In genomic region chr17:39866013-39866730, GRCh38 we compare ENCODE assay signal across 19 cellular contexts. TPM values are rescaled to one million over a fixed set of nuclear protein-coding genes. Genes with fewer than 3 reads are reported as not detected.
DNase-seq lines count a peak whose midpoint lies in the region; ATAC-seq and TF ChIP-seq lines count a peak whose summit lies in the region.
"Had no signal": no experiment of that assay in that cellular context is flagged by ENCODE, and none has a peak within 500 bp of the region (broad histone marks: within the 10 kb centered on the region; RNA-seq: fewer than 3 reads in every experiment).

No MANE protein-coding gene starts in this region.

- CTCF ChIA-PET in CD8-positive, alpha-beta T cell (lab: Charles Lee), result interaction anchor here (0.7 to 3.4 kb wide), 5 partner anchors 60 to 129 kb away, joined by 3 to 27 read pairs (median 5); no protein-coding TSS in a partner anchor

- peak overlapping the region; percentile 60 for H3K4me3 Mint-ChIP-seq in CD8-positive, alpha-beta T cell
- H3K4me3 Mint-ChIP-seq in effector memory CD8-positive, alpha-beta T cell, result peak overlapping the region; percentile 95 to 99
- H3K4me3 Mint-ChIP-seq: HFFc6 had no signal

- no peaks in the 10 kb centered on the region for H3K36me3 ChIP-seq in BLaER1 treated with 17β-estradiol and CSF1 and Interleukin-3, amounts not matched to agents 10 nM and 100 nM
- H3K36me3 ChIP-seq in CD8-positive, alpha-beta T cell (ENCODE audit: insufficient read depth, low read length), result no peaks in the 10 kb centered on the region
- H3K36me3 ChIP-seq in OCI-LY3 (replicated peaks; ENCODE audit: low read depth, low read length), result peaks cover 7% of the 10 kb centered on the region
- H3K36me3 ChIP-seq in hepatocyte (replicated peaks; ENCODE audit: insufficient read depth, low read depth), result no peaks in the 10 kb centered on the region
- H3K36me3 ChIP-seq in osteoblast (ENCODE audit: insufficient read depth, low read length), result no peaks in the 10 kb centered on the region
- H3K36me3 ChIP-seq: lower lobe of right lung had no signal

- peaks cover 47% of the 10 kb centered on the region for H3K4me1 Mint-ChIP-seq in CD8-positive, alpha-beta T cell (ENCODE audit: low read depth)
- peaks cover 39 to 52% of the 10 kb centered on the region in 2 donors for H3K4me1 Mint-ChIP-seq in effector memory CD8-positive, alpha-beta T cell (ENCODE audit: low read depth in 2 of 2)

- H2AFZ ChIP-seq in OCI-LY3 (ENCODE audit: low read depth, low read length), result no peak overlapping the region
- no peak overlapping the region for H2AFZ ChIP-seq in hepatocyte
- no peak overlapping the region for H2AFZ ChIP-seq in osteoblast (ENCODE audit: low read length)

- peak overlapping the region; percentile 69 to 90 (median 86) for H3K4me2 ChIP-seq in BLaER1 treated with 17β-estradiol and CSF1 and Interleukin-3, amounts not matched to agents 10 nM and 100 nM
- peak overlapping the region; percentile 84 for H3K4me2 ChIP-seq in OCI-LY3 (ENCODE audit: low read length)
- H3K4me2 ChIP-seq in hepatocyte, result no peak overlapping the region
- H3K4me2 ChIP-seq in osteoblast (ENCODE audit: insufficient read depth, low read length), result no peak overlapping the region

- peaks cover 10 to 22% (median 17%) of the 10 kb centered on the region in 11 experiments for H3K9me3 ChIP-seq in BLaER1 treated with 17β-estradiol and CSF1 and Interleukin-3, amounts not matched to agents 10 nM and 100 nM (replicated peaks in 1 of 11)
- H3K9me3 ChIP-seq in CD8-positive, alpha-beta T cell (ENCODE audit: low read length), result no peaks in the 10 kb centered on the region
- no peaks in the 10 kb centered on the region for H3K9me3 ChIP-seq in OCI-LY3 (ENCODE audit: insufficient read depth, low read length)
- H3K9me3 ChIP-seq in hepatocyte (ENCODE audit: low read depth), result no peaks in the 10 kb centered on the region
- no peaks in the 10 kb centered on the region for H3K9me3 ChIP-seq in osteoblast (ENCODE audit: low read depth, low read length)
- H3K9me3 ChIP-seq: lower lobe of right lung had no signal

- H3K9me2 ChIP-seq in hepatocyte (replicated peaks; ENCODE audit: insufficient read depth), result no peaks in the 10 kb centered on the region

- H3K4me1 ChIP-seq in BLaER1 treated with 17β-estradiol and CSF1 and Interleukin-3, amounts not matched to agents 10 nM and 100 nM, result peaks cover 29 to 34% (median 30%) of the 10 kb centered on the region in 10 experiments
- peaks cover 41% of the 10 kb centered on the region for H3K4me1 ChIP-seq in CD8-positive, alpha-beta T cell (ENCODE audit: insufficient read depth, low read length)
- H3K4me1 ChIP-seq in OCI-LY3 (ENCODE audit: low read length), result peaks cover 62% of the 10 kb centered on the region
- peaks cover 5% of the 10 kb centered on the region for H3K4me1 ChIP-seq in hepatocyte (ENCODE audit: insufficient read depth)
- H3K4me1 ChIP-seq in osteoblast (ENCODE audit: insufficient read depth, low read length), result peaks cover 2% of the 10 kb centered on the region

- peaks cover 41% of the 10 kb centered on the region for H3K79me2 ChIP-seq in OCI-LY3 (ENCODE audit: low read length)
- no peaks in the 10 kb centered on the region for H3K79me2 ChIP-seq in hepatocyte
- no peaks in the 10 kb centered on the region for H3K79me2 ChIP-seq in osteoblast (ENCODE audit: insufficient read depth, low read length)

- peak overlapping the region in 2 of 11 experiments; percentile 11 to 32; a peak in 4 of 22 replicates for H3K27ac ChIP-seq in BLaER1 treated with 17β-estradiol and CSF1 and Interleukin-3, amounts not matched to agents 10 nM and 100 nM
- H3K27ac ChIP-seq in CD8-positive, alpha-beta T cell (ENCODE audit: low read depth, low read length), result no peak overlapping the region
- H3K27ac ChIP-seq in OCI-LY3 (ENCODE audit: low read length), result peak overlapping the region; percentile 98
- no peak overlapping the region for H3K27ac ChIP-seq in hepatocyte
- H3K27ac ChIP-seq in osteoblast (ENCODE audit: low read depth, low read length), result no peak overlapping the region
- H3K27ac ChIP-seq: lower lobe of right lung had no signal

- POLR2A ChIA-PET in CD8-positive, alpha-beta T cell (lab: Charles Lee), result interaction anchor here (0.7 kb wide), 2 partner anchors 89 to 156 kb away, joined by 4 to 5 read pairs; no protein-coding TSS in a partner anchor

- DNase-seq in CD8-positive, alpha-beta T cell, result no peak
- no peak for DNase-seq in effector memory CD8-positive, alpha-beta T cell
- DNase-seq in hepatocyte (ENCODE audit: low spot score), result no peak
- no peak for DNase-seq in osteoblast (ENCODE audit: insufficient read length, low spot score, missing footprints)
- DNase-seq: activated CD4-positive, CD25-positive, alpha-beta regulatory T cell; amniotic stem cell; C1 segment of cervical spinal cord; caudate nucleus; DMS79; HFFc6; lower lobe of right lung; NCI-H1436; posterior cingulate gyrus; stimulated activated CD4-positive, alpha-beta T cell treated with anti-CD3 and anti-CD28 coated beads, Interleukin-4, amount 100 ng/mL, for 24 hours had no signal

- intact Hi-C loops in CD8-positive, alpha-beta T cell (cut with DNase I, micrococcal nuclease), result loop anchor here in 1 of 2 experiments (2.0 kb wide), 1 partner anchor 61 kb away; the partner anchor contains the start of genes LRRC3C and ORMDL3

- no peak for ATAC-seq in CD8-positive, alpha-beta T cell
- ATAC-seq in effector memory CD8-positive, alpha-beta T cell (replicated peaks), result no peak
- ATAC-seq in GM18909 (IDR thresholded peaks at IDR 0.05; ENCODE audit: poor library complexity, unreplicated experiment), result no peak

- no peak overlapping the region for H3K4me3 ChIP-seq in BLaER1 treated with 17β-estradiol and CSF1 and Interleukin-3, amounts not matched to agents 10 nM and 100 nM
- no peak overlapping the region for H3K4me3 ChIP-seq in CD8-positive, alpha-beta T cell (ENCODE audit: low read depth, low read length)
- H3K4me3 ChIP-seq in OCI-LY3 (ENCODE audit: low read length), result peak overlapping the region; percentile 66
- H3K4me3 ChIP-seq in hepatocyte, result no peak overlapping the region
- H3K4me3 ChIP-seq in osteoblast (ENCODE audit: insufficient read depth, low read length), result no peak overlapping the region
- H3K4me3 ChIP-seq: lower lobe of right lung had no signal

- H3K9ac ChIP-seq in BLaER1 treated with 17β-estradiol and CSF1 and Interleukin-3, amounts not matched to agents 10 nM and 100 nM, result no peak overlapping the region
- peak overlapping the region; percentile 83 for H3K9ac ChIP-seq in OCI-LY3 (ENCODE audit: low read length)

- no peak for TF ChIP-seq CTCF in CD8-positive, alpha-beta T cell (IDR thresholded peaks at IDR 0.05)
- TF ChIP-seq CTCF in OCI-LY3 (IDR thresholded peaks at IDR 0.05; ENCODE audit: low read depth, low read length), result no peak
- TF ChIP-seq CTCF in hepatocyte (IDR thresholded peaks at IDR 0.05; ENCODE audit: poor library complexity), result no peak
- no peak for TF ChIP-seq CTCF in osteoblast (IDR thresholded peaks at IDR 0.05; ENCODE audit: extremely low read depth, low read depth, low read length)

- H3K27me3 ChIP-seq in BLaER1 treated with 17β-estradiol and CSF1 and Interleukin-3, amounts not matched to agents 10 nM and 100 nM, result peaks cover 36 to 53% (median 45%) of the 10 kb centered on the region in 11 experiments
- H3K27me3 ChIP-seq in CD8-positive, alpha-beta T cell (ENCODE audit: insufficient read depth, low read length), result no peaks in the 10 kb centered on the region
- H3K27me3 ChIP-seq in OCI-LY3 (ENCODE audit: low read depth, low read length) (no peaks in the 10 kb centered on the region), hepatocyte (peaks cover 49% of the 10 kb centered on the region), osteoblast (ENCODE audit: insufficient read depth, low read length) (peaks cover 74% of the 10 kb centered on the region)

- H3K27ac Mint-ChIP-seq in CD8-positive, alpha-beta T cell, result peak overlapping the region; percentile 98
- H3K27ac Mint-ChIP-seq in effector memory CD8-positive, alpha-beta T cell, result peak overlapping the region; percentile 98 to 99
- H3K27ac Mint-ChIP-seq: HFFc6 had no signal

- H3K27me3 Mint-ChIP-seq in CD8-positive, alpha-beta T cell (ENCODE audit: low read depth), result no peaks in the 10 kb centered on the region
- H3K27me3 Mint-ChIP-seq in effector memory CD8-positive, alpha-beta T cell, result no peaks in the 10 kb centered on the region

- 78% methylated on average over 8 of the region's 8 CpGs for WGBS in hepatocyte (ENCODE audit: low lambda C conversion rate, missing lambda C conversion rate)

- no peaks in the 10 kb centered on the region for H3K9me3 Mint-ChIP-seq in CD8-positive, alpha-beta T cell
- no peaks in the 10 kb centered on the region for H3K9me3 Mint-ChIP-seq in effector memory CD8-positive, alpha-beta T cell

- peaks cover 13% of the 10 kb centered on the region for H3K36me3 Mint-ChIP-seq in CD8-positive, alpha-beta T cell
- H3K36me3 Mint-ChIP-seq in effector memory CD8-positive, alpha-beta T cell (ENCODE audit: insufficient read depth), result peaks cover 31% of the 10 kb centered on the region

- H4K20me1 ChIP-seq in BLaER1 treated with 17β-estradiol and CSF1 and Interleukin-3, amounts not matched to agents 10 nM and 100 nM, result peaks cover 0 to 10% (median 0%) of the 10 kb centered on the region in 11 experiments; a peak in 1 of 22 replicates
- H4K20me1 ChIP-seq in OCI-LY3 (ENCODE audit: insufficient read depth, low read length) (peaks cover 4% of the 10 kb centered on the region), hepatocyte (ENCODE audit: insufficient read depth, poor library complexity, severe bottlenecking) (no peaks in the 10 kb centered on the region), osteoblast (ENCODE audit: insufficient read depth, low read length) (no peaks in the 10 kb centered on the region)

RNA-seq across cellular contexts. Expression of gene ZPBP2, which starts 1.8 kb away (rescaled TPM):
- not detected for total RNA-seq in CD8-positive, alpha-beta T cell
- total RNA-seq in hepatocyte (not detected in 2 replicates), osteoblast (not detected in 2 replicates)
- polyA plus RNA-seq in hepatocyte, result not detected in 2 replicates
- total RNA-seq: fibroblast of lung; HFFc6; lower lobe of right lung; T-helper 1 cell treated with Interleukin-12 subunit alpha and Interleukin-12 subunit beta and Interleukin-4 antibody, amounts not matched to agents 30 ng/mL and 1 ng/mL, for 36 hours had no signal
- polyA plus RNA-seq: fibroblast of lung had no signal

RNA-seq across cellular contexts. Expression of gene IKZF3, which starts 2.1 kb away (rescaled TPM):
- 10 to 100 TPM; 57.3 to 59.8 TPM for total RNA-seq in CD8-positive, alpha-beta T cell
- total RNA-seq in hepatocyte, result under 0.01 TPM in 1 of 2 replicates, not detected in the other
- not detected in 2 replicates for polyA plus RNA-seq in hepatocyte
- total RNA-seq in osteoblast, result not detected in 2 replicates
- total RNA-seq: fibroblast of lung, HFFc6 had no signal
- polyA plus RNA-seq: fibroblast of lung had no signal

RNA-seq across cellular contexts. Expression of gene GSDMB, which starts 52.3 kb away (rescaled TPM):
- total RNA-seq in CD8-positive, alpha-beta T cell, result 10 to 100 TPM; 25.3 to 25.4 TPM
- total RNA-seq in hepatocyte (7.9 and 10.3 TPM in 2 replicates), osteoblast (5.3 and 5.8 TPM in 2 replicates)
- 6.4 and 6.9 TPM in 2 replicates for polyA plus RNA-seq in hepatocyte

Comparison
In these comparisons a context has a peak if more than half of its experiments do, and no peak if none do; other contexts are left out.
1. H3K4me2 ChIP-seq: peak in BLaER1 treated with 17β-estradiol and CSF1 and Interleukin-3, amounts not matched to agents 10 nM and 100 nM (11 of 11) and OCI-LY3 (single experiment); none in hepatocyte (single experiment) and osteoblast (single experiment).
2. RNA of gene IKZF3, which starts 2.1 kb away (total RNA-seq): 57.3 to 59.8 TPM in CD8-positive, alpha-beta T cell; under 0.01 TPM in hepatocyte and not detected in osteoblast; every median in the first group is over 10 times any median in the second.